ENCODE assay signal across 1 cellular context in the genomic region with DNA sequence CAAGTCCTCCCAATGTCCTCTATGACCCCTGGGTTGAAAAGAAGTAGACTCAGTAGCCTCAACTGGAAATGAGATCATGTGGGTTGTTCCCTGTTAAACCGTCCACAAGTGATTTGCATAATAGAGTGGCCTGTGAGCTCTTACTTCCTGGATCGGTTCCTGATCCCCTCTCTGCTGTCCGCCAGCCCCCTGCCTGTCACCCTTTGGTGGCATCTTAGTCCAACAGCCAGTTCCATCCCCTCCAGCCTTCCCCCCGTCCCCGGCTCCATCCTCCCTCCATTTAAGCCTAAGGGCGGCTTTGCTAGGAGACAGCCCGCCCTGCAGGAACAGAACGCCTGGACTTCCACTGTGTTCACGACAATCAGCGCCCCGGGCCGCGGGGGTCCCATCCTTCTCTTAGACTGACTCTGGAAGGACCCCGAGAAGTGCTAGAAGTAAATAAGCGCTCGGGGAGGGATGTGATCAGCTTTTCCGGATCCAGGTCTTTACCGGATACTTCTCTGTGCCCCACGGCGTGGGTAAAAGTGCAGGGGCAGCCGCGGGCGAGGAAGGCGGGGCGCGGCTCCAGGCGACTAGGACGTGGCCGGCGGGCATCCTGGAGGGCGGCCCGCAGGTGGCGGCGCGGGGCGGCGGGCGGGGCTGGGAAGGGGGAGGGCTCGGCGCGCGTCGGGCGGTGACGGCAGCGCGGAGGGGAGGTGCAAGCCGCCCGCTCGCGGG.
TF ChIP-seq lines count a peak whose summit lies in the region.

No MANE protein-coding gene starts in this region.

TF ChIP-seq in H1, 55 proteins besides CTCF, POLR2A, EP300 and RAD21 (continued from another document):
- TF ChIP-seq PHF8 (conservative IDR thresholded peaks at IDR 0.05; ENCODE audit: low read depth, low read length) (peak; percentile 27; the same call in 1 of the 2 replicates), EZH2 (IDR thresholded peaks at IDR 0.05; ENCODE audit: low read depth, low read length, severe bottlenecking) (no peak), HDAC6 (IDR thresholded peaks at IDR 0.05; ENCODE audit: low read depth, low read length) (no peak), TEAD4 (IDR thresholded peaks at IDR 0.05; ENCODE audit: low read depth, low read length) (no peak), TBP (IDR thresholded peaks at IDR 0.05; ENCODE audit: low read depth, low read length) (no peak), POLR2AphosphoS5 (IDR thresholded peaks at IDR 0.05; ENCODE audit: low read depth, low read length) (no peak), GTF2F1 (IDR thresholded peaks at IDR 0.05; ENCODE audit: borderline replicate concordance, low read depth, low read length) (no peak), CTBP2 (IDR thresholded peaks at IDR 0.05; ENCODE audit: borderline replicate concordance, insufficient read depth, insufficient read length, low read length) (peak; percentile 65), SIN3A (conservative IDR thresholded peaks at IDR 0.05 in 1 of 2, IDR thresholded peaks at IDR 0.05 in 1 of 2; ENCODE audit: low read depth in 1 of 2, low read length in 2 of 2) (no peak), ASH2L (IDR thresholded peaks at IDR 0.05; ENCODE audit: low read length) (peak; percentile 72), BACH1 (IDR thresholded peaks at IDR 0.05; ENCODE audit: low read length) (no peak)
- TF ChIP-seq, protein P1, sequence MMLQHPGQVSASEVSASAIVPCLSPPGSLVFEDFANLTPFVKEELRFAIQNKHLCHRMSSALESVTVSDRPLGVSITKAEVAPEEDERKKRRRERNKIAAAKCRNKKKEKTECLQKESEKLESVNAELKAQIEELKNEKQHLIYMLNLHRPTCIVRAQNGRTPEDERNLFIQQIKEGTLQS (IDR thresholded peaks at IDR 0.05; ENCODE audit: insufficient read depth, low read depth, low read length) = no peak
